In the genomic region with DNA sequence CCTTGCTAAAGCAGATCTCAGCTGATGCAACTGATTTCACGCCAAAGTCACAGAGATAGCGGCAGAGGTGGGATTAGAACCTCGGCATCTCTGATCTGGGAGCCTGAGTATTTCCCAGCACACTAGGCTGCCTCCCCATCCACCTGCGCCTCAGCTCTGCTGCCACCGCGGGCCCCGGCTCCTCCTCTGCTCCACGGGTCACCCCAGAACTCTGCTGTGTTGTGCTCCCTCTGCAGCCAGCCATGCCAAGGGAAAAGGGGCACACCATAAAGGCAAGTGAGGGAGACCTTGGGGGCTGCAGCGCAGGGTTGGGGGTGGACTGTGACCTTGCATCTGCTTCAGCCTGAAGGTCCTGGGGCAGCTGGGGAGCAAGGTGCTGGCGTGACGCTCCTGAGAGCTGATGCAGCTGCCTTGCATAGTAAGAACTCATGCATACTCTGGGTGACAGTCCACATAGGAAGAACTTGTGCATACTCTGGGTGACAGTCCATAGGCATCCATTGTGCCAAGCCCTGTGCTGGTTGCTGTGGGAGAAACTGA, we compare ENCODE assay signal across 26 cellular contexts.
"Had no signal": no experiment of that assay in that cellular context is flagged by ENCODE, and none has a peak within 500 bp of the region (broad histone marks: within the 10 kb centered on the region; RNA-seq: fewer than 3 reads in every experiment).

No MANE protein-coding gene starts in this region.

- H3K9me3 ChIP-seq: adrenal gland, breast epithelium, colonic mucosa, esophagus muscularis mucosa, gastrocnemius medialis, left ventricle myocardium inferior, thoracic aorta, upper lobe of left lung had no signal

- H3K9me3 Mint-ChIP-seq: activated B cell treated with CpG ODN at 0.5 μM for 24 hours; nephron; stimulated activated naive B cell treated with anti-CD40 and anti-IgM and Interleukin-4, amounts not matched to agents 10 μg/mL and 1 μg/mL and 100 μg/mL, for 72 hours had no signal

- H3K4me3 ChIP-seq: adrenal gland, breast epithelium, colonic mucosa, esophagus muscularis mucosa, gastrocnemius medialis, left ventricle myocardium inferior, smooth muscle cell, thoracic aorta, upper lobe of left lung had no signal

- H3K4me1 Mint-ChIP-seq: activated B cell treated with CpG ODN at 0.5 μM for 24 hours; stimulated activated naive B cell treated with anti-CD40 and anti-IgM and Interleukin-4, amounts not matched to agents 10 μg/mL and 1 μg/mL and 100 μg/mL, for 72 hours had no signal

- H3K36me3 ChIP-seq: adrenal gland, breast epithelium, colonic mucosa, gastrocnemius medialis, left ventricle myocardium inferior, thoracic aorta, upper lobe of left lung had no signal

- H3K36me3 Mint-ChIP-seq: stimulated activated naive B cell treated with anti-CD40 and anti-IgM and Interleukin-4, amounts not matched to agents 10 μg/mL and 1 μg/mL and 100 μg/mL, for 72 hours had no signal

- H3K27ac Mint-ChIP-seq: activated B cell treated with CpG ODN at 0.5 μM for 24 hours; activated naive CD8-positive, alpha-beta T cell; stimulated activated naive B cell treated with anti-CD40 and anti-IgM and Interleukin-4, amounts not matched to agents 10 μg/mL and 1 μg/mL and 100 μg/mL, for 72 hours had no signal

- H3K4me1 ChIP-seq: colonic mucosa, parathyroid adenoma had no signal

- H3K9ac ChIP-seq: parathyroid adenoma had no signal

- H3K27me3 Mint-ChIP-seq: activated naive CD8-positive, alpha-beta T cell had no signal

- H3K4me3 Mint-ChIP-seq: activated B cell treated with CpG ODN at 0.5 μM for 24 hours; activated naive CD8-positive, alpha-beta T cell; nephron; stimulated activated naive B cell treated with anti-CD40 and anti-IgM and Interleukin-4, amounts not matched to agents 10 μg/mL and 1 μg/mL and 100 μg/mL, for 72 hours had no signal

- ATAC-seq: gastrocnemius medialis; sciatic nerve; stimulated activated naive B cell treated with anti-CD40 and anti-IgM and Interleukin-4, amounts not matched to agents 10 μg/mL and 1 μg/mL and 100 μg/mL, for 72 hours had no signal

- H3K27ac ChIP-seq: adrenal gland, breast epithelium, colonic mucosa, esophagus muscularis mucosa, left ventricle myocardium inferior, parathyroid adenoma, upper lobe of left lung had no signal

- DNase-seq: activated B cell treated with CpG ODN at 0.5 μM for 24 hours; activated CD4-positive, alpha-beta T cell treated with anti-CD3 and anti-CD28 coated beads for 4 hours; activated CD4-positive, alpha-beta T cell treated with anti-CD3 and anti-CD28 coated beads, Interleukin-2, amount 50 U/mL, for 48 hours; activated gamma-delta T cell treated with Interleukin-2 at 50 U/mL for 16 hours; activated T-cell treated with anti-CD3 and anti-CD28 coated beads, Interleukin-2, amount 50 U/mL, for 48 hours; adrenal gland; colonic mucosa; gastrocnemius medialis; hippocampal formation; left ventricle myocardium inferior; mammary epithelial cell; midbrain; stimulated activated CD4-positive, alpha-beta T cell treated with anti-CD3 and anti-CD28 coated beads, Interleukin-2, amount 100 ng/mL, for 48 hours; stimulated activated CD8-positive, alpha-beta memory T cell treated with anti-CD3 and anti-CD28 coated beads, Interleukin-4, amount 100 ng/mL, for 48 hours; stimulated activated naive B cell treated with anti-CD40 and anti-IgM and Interleukin-4, amounts not matched to agents 10 μg/mL and 1 μg/mL and 100 μg/mL, for 72 hours; T-helper 1 cell; T-helper 9 cell had no signal

- H3K27me3 ChIP-seq: adrenal gland, breast epithelium, colonic mucosa, esophagus muscularis mucosa, gastrocnemius medialis, upper lobe of left lung had no signal
